Comparison of ENCODE assay signal across 7 cellular contexts in genomic region chr11:64856382-64857227, GRCh38. TPM values are rescaled to one million over a fixed set of nuclear protein-coding genes. Genes with fewer than 3 reads are reported as not detected.
DNase-seq lines count a peak whose midpoint lies in the region; ATAC-seq and TF ChIP-seq lines count a peak whose summit lies in the region.

No MANE protein-coding gene starts in this region.

- H3K27ac ChIP-seq in mucosa of rectum (ENCODE audit: low read depth in 2 of 2, low read length in 2 of 2) = peak overlapping the region; percentile 72 to 77
- peak overlapping the region; percentile 79 for H3K27ac ChIP-seq in vagina

- H3K9ac ChIP-seq in mucosa of rectum (ENCODE audit: low read depth in 1 of 2, low read length in 2 of 2) = peak overlapping the region in 1 of 2 donors; percentile 6

- peak overlapping the region; percentile 83 for H3K4me3 Mint-ChIP-seq in T-helper 17 cell

- intact Hi-C loops in vagina (cut with DNase I) = loop anchor here (2.0 kb wide), 1 partner anchor 22 kb away; the partner anchor contains the start of gene EHD1

- H3K27me3 ChIP-seq in mucosa of rectum (ENCODE audit: control insufficient read depth in 2 of 2, insufficient read depth in 2 of 2, low read length in 2 of 2) = no peaks in the 10 kb centered on the region
- no peaks in the 10 kb centered on the region for H3K27me3 ChIP-seq in vagina

- H3K27me3 Mint-ChIP-seq in T-helper 17 cell = no peaks in the 10 kb centered on the region

- H3K4me1 ChIP-seq in mucosa of rectum (ENCODE audit: control insufficient read depth in 2 of 2, insufficient read depth in 2 of 2, low read length in 2 of 2) (peaks cover 63 to 64% of the 10 kb centered on the region in 2 donors), vagina (peaks cover 43% of the 10 kb centered on the region)

- no peak for ATAC-seq in T-helper 17 cell

- H3K9me3 ChIP-seq in T-helper 17 cell (ENCODE audit: control insufficient read depth, low read length, poor library complexity, severe bottlenecking) (no peaks in the 10 kb centered on the region), mucosa of rectum (ENCODE audit: control insufficient read depth in 2 of 2, low read length in 2 of 2) (no peaks in the 10 kb centered on the region), vagina (no peaks in the 10 kb centered on the region)

- H3K4me3 ChIP-seq in mucosa of rectum (ENCODE audit: low read length in 2 of 2) = no peak overlapping the region
- no peak overlapping the region for H3K4me3 ChIP-seq in vagina

- H3K27ac Mint-ChIP-seq in T-helper 17 cell = peak overlapping the region; percentile 98

- TF ChIP-seq POLR2A in vagina (IDR thresholded peaks at IDR 0.05) = no peak

- H3K36me3 ChIP-seq in mucosa of rectum (ENCODE audit: control insufficient read depth in 2 of 2, insufficient read depth in 2 of 2, low read length in 2 of 2) = peaks cover 38 to 40% of the 10 kb centered on the region in 2 donors
- peaks cover 0 to 32% of the 10 kb centered on the region in 2 donors for H3K36me3 ChIP-seq in vagina

- peaks cover 2% of the 10 kb centered on the region for H3K36me3 Mint-ChIP-seq in T-helper 17 cell (ENCODE audit: low read depth)

- TF ChIP-seq CTCF in vagina (IDR thresholded peaks at IDR 0.05) = no peak

- peaks cover 75% of the 10 kb centered on the region for H3K4me1 Mint-ChIP-seq in T-helper 17 cell

- DNase-seq in HS-27A (ENCODE audit: low read depth) (peak; percentile 90), T-helper 17 cell (peak in 1 of 3 donors; percentile 38), dermis microvascular lymphatic vessel endothelial cell (ENCODE audit: low read depth in 2 of 2) (peak; percentile 90 to 96), vagina (ENCODE audit: extremely low spot score in 2 of 2) (no peak), NCI-H2029 treated with DMSO at 0.1 percent for 48 hours (lab: John Stamatoyannopoulos, UW) (no peak), middle frontal gyrus (ENCODE audit: extremely low spot score, low spot score) (no peak)

RNA-seq across cellular contexts. Expression of gene CDC42BPG, which starts 12.2 kb away (rescaled TPM):
- total RNA-seq in T-helper 17 cell (1 to 10 TPM; 4.0 to 7.7 TPM), dermis microvascular lymphatic vessel endothelial cell (0.13 and 0.38 TPM in 2 replicates), vagina (13.0 TPM)

RNA-seq across cellular contexts. Expression of gene EHD1, which starts 21.8 kb away (rescaled TPM):
- total RNA-seq in T-helper 17 cell = 100 to 1,000 TPM; 184 to 212 TPM
- 30.3 and 39.2 TPM in 2 replicates for total RNA-seq in dermis microvascular lymphatic vessel endothelial cell
- total RNA-seq in vagina = 61.6 TPM

RNA-seq across cellular contexts. Expression of gene MEN1, which starts 46.3 kb away (rescaled TPM):
- total RNA-seq in T-helper 17 cell (10 to 100 TPM; 25.8 to 27.0 TPM), dermis microvascular lymphatic vessel endothelial cell (10.8 and 21.1 TPM in 2 replicates), vagina (27.0 TPM)

RNA-seq across cellular contexts. Expression of gene MAP4K2, which starts 53.6 kb away (rescaled TPM):
- total RNA-seq in T-helper 17 cell = 10 to 100 TPM; 97.8 to 99.2 TPM
- 34.4 and 50.7 TPM in 2 replicates for total RNA-seq in dermis microvascular lymphatic vessel endothelial cell
- total RNA-seq in vagina = 20.6 TPM

Comparison
In these comparisons a context has a peak if more than half of its experiments do, and no peak if none do; other contexts are left out.
1. DNase-seq: peak in HS-27A (single experiment) and dermis microvascular lymphatic vessel endothelial cell (2 of 2); none in vagina (0 of 2), NCI-H2029 treated with DMSO at 0.1 percent for 48 hours (single experiment) and middle frontal gyrus (single experiment).